ENCODE assay signal across 8 cellular contexts in the genomic region with DNA sequence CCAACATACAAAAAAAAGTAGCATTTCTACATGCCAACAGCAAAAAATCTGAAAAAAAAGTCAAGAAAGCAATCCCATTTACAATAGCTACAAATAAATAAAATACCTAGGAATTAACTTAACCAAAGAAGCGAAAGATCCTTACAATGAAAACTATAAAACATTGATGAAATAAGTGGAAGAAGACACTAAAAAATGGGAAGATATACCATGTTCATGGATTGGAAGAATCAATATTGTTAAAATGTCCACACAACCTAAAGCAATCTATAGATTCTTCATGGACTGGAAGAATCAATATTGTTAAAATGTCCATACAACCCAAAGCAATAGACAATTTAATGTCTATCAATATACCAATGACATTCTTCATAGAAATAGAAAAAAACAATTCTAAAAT.
"Had no signal": no experiment of that assay in that cellular context is flagged by ENCODE, and none has a peak within 500 bp of the region (broad histone marks: within the 10 kb centered on the region; RNA-seq: fewer than 3 reads in every experiment).

No MANE protein-coding gene starts in this region.

- H3K27ac ChIP-seq: GM23248 had no signal

- DNase-seq: GM23248, GOT3, H7, H9, HCEC 1CT, HFFc6 had no signal

- H3K4me3 ChIP-seq: GM23248, GM23338, HAP-1 had no signal

- H3K4me3 Mint-ChIP-seq: GM23338, H9, HFFc6 had no signal

- H3K27ac Mint-ChIP-seq: GM23338, H9, HFFc6 had no signal

- H3K4me1 ChIP-seq: HAP-1 had no signal
